Comparison of ENCODE assay signal across 17 cellular contexts in the genomic region with DNA sequence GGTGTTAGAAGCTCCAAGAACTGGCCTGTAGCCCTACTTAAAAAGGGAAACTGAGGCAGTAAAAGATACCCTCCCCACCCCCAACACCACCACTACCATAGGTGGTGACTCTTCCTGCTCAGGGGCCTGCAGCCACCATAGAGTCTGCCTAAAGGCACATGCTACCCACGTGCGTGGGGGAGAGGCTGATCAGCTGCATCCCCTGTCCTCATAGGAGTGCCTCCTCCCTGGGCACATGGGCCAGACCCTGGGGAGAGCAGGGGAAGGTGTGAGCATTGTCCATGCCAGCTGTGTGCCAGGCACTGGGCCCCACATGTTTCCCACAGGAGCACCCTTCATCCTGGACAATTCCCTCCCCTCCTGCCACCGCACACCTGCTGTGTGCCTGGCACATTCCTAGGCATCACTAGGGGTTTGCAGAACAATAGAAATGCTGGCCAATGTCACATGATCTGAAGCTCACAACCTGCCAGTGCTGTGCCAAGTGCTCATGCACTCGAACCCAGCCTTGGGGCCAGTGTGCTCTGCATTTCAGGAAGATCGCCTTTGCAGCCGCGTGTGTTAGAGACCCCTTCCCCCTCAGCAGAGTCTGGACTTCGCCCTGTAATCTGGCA. TPM values are rescaled to one million over a fixed set of nuclear protein-coding genes. Genes with fewer than 3 reads are reported as not detected.
DNase-seq lines count a peak whose midpoint lies in the region; ATAC-seq and TF ChIP-seq lines count a peak whose summit lies in the region.
"Had no signal": no experiment of that assay in that cellular context is flagged by ENCODE, and none has a peak within 500 bp of the region (broad histone marks: within the 10 kb centered on the region; RNA-seq: fewer than 3 reads in every experiment).

No MANE protein-coding gene starts in this region.

- H3K9me1 ChIP-seq in IMR-90 (ENCODE audit: insufficient read depth, low read length): peaks cover 3% of the 10 kb centered on the region

- H3K27ac ChIP-seq in HCT116 (ENCODE audit: low read depth, low read length): peak overlapping the region; percentile 10; the same call in 1 of the 2 replicates
- H3K27ac ChIP-seq in IMR-90 (ENCODE audit: insufficient read depth, low read length): no peak overlapping the region
- H3K27ac ChIP-seq in RWPE1: peak overlapping the region; percentile 45
- no peak overlapping the region for H3K27ac ChIP-seq in neuronal stem cell (replicated peaks; ENCODE audit: low read length)
- H3K27ac ChIP-seq: KMS-11 had no signal

- no peak overlapping the region for H3K4me2 ChIP-seq in HCT116 (ENCODE audit: low read length)
- H3K4me2 ChIP-seq in IMR-90 (ENCODE audit: low read depth, low read length): no peak overlapping the region
- H3K4me2 ChIP-seq in neuronal stem cell (ENCODE audit: insufficient read depth, low read length, poor library complexity, severe bottlenecking): no peak overlapping the region
- H3K4me2 ChIP-seq: KMS-11 had no signal

- in situ Hi-C loops in IMR-90 (cut with MboI; ENCODE audit: low sequenced_read_pairs): no loop called here

- H4K91ac ChIP-seq in IMR-90 (ENCODE audit: insufficient read depth, low read depth, low read length) (no peak overlapping the region), neuronal stem cell (ENCODE audit: low read depth, low read length, poor library complexity) (no peak overlapping the region)

- H3K9me3 ChIP-seq in HCT116 (ENCODE audit: control insufficient read depth in 1 of 2, insufficient read depth in 1 of 2, low read depth in 1 of 2, low read length in 2 of 2): no peaks in the 10 kb centered on the region
- H3K9me3 ChIP-seq in IMR-90 (ENCODE audit: control insufficient read depth, insufficient read depth, low read length): no peaks in the 10 kb centered on the region
- no peaks in the 10 kb centered on the region for H3K9me3 ChIP-seq in neuronal stem cell (replicated peaks in 1 of 2; ENCODE audit: control insufficient read depth in 2 of 2, insufficient read depth in 1 of 2, low read depth in 1 of 2, low read length in 2 of 2)
- H3K9me3 ChIP-seq: BE2C had no signal

- H2AK9ac ChIP-seq in IMR-90 (replicated peaks; ENCODE audit: low read depth, low read length, poor library complexity): no peak overlapping the region

- CTCF ChIA-PET in HCT116 (lab: Charles Lee): no interaction called here
- CTCF ChIA-PET in IMR-90 (lab: Yijun Ruan, JAX): no interaction called here
- CTCF ChIA-PET in RWPE1 (lab: Yijun Ruan, JAX): interaction anchor here (0.8 kb wide), 1 partner anchor 33 kb away, joined by 3 read pairs; no protein-coding TSS in a partner anchor

- TF ChIP-seq RAD21 in HCT116 (IDR thresholded peaks at IDR 0.05; ENCODE audit: low read depth): no peak
- no peak for TF ChIP-seq RAD21 in IMR-90 (IDR thresholded peaks at IDR 0.05; ENCODE audit: low read length)

- no peak overlapping the region for H3K9ac ChIP-seq in HCT116 (ENCODE audit: low read length)
- no peak overlapping the region for H3K9ac ChIP-seq in IMR-90 (ENCODE audit: low read depth, low read length)
- H3K9ac ChIP-seq in neuronal stem cell (ENCODE audit: low read depth, low read length, poor library complexity): peak overlapping the region; percentile 74
- H3K9ac ChIP-seq: KMS-11 had no signal

- ATAC-seq in HCT116: no peak
- no peak for ATAC-seq in IMR-90 (ENCODE audit: low read depth)
- no peak for ATAC-seq in HG02973 (IDR thresholded peaks at IDR 0.05; ENCODE audit: unreplicated experiment)
- ATAC-seq: CD8-positive, alpha-beta T cell had no signal

- H2BK12ac ChIP-seq in neuronal stem cell (ENCODE audit: low read length): no peak overlapping the region

- H3K18ac ChIP-seq in IMR-90 (ENCODE audit: low read depth, low read length) (no peak overlapping the region), neuronal stem cell (ENCODE audit: low read length) (no peak overlapping the region)

- H3K9me2 ChIP-seq in HCT116 (ENCODE audit: insufficient read depth): no peaks in the 10 kb centered on the region

- H2AFZ ChIP-seq in HCT116 (ENCODE audit: low read depth, low read length, poor library complexity, severe bottlenecking) (no peak overlapping the region), IMR-90 (replicated peaks; ENCODE audit: low read length, poor library complexity) (peak overlapping the region; percentile 51), neuronal stem cell (ENCODE audit: low read length) (no peak overlapping the region)

- H2AK5ac ChIP-seq in IMR-90 (ENCODE audit: low read depth, low read length): peak overlapping the region; percentile 47; the same call in 1 of the 2 replicates
- no peak overlapping the region for H2AK5ac ChIP-seq in neuronal stem cell (ENCODE audit: low read depth, low read length)

- peaks cover 15 to 59% of the 10 kb centered on the region in 2 experiments; a peak in 3 of 4 replicates for H3K79me1 ChIP-seq in IMR-90 (ENCODE audit: low read depth in 1 of 2, low read length in 2 of 2)
- H3K79me1 ChIP-seq in neuronal stem cell (ENCODE audit: low read depth, low read length): peaks cover 2% of the 10 kb centered on the region

- no peak overlapping the region for H4K8ac ChIP-seq in IMR-90 (ENCODE audit: low read depth in 2 of 2, low read length in 2 of 2)
- H4K8ac ChIP-seq in neuronal stem cell (ENCODE audit: low read depth, low read length): no peak overlapping the region

- no peak for DNase-seq in HCT116 (ENCODE audit: low read depth, low spot score)
- no peak for DNase-seq in IMR-90
- no peak for DNase-seq in RWPE1 (ENCODE audit: low spot score)
- DNase-seq in neuronal stem cell (ENCODE audit: low spot score): no peak
- DNase-seq in NCI-H526 (lab: John Stamatoyannopoulos, UW): no peak
- DNase-seq in RPMI8226: no peak
- DNase-seq: ACHN; BE2C; Calu3; CD8-positive, alpha-beta T cell; DMS79 treated with DMSO at 0.1 percent for 48 hours; GF-D8; GOT3; H7 had no signal

- H3K4me1 ChIP-seq in HCT116 (ENCODE audit: control insufficient read depth in 1 of 2, insufficient read depth in 2 of 2, low read length in 2 of 2) (peaks cover 12 to 49% of the 10 kb centered on the region in 2 experiments), IMR-90 (ENCODE audit: control insufficient read depth, insufficient read depth, low read length) (no peaks in the 10 kb centered on the region), neuronal stem cell (ENCODE audit: control insufficient read depth in 2 of 2, insufficient read depth in 1 of 2, low read depth in 1 of 2, low read length in 2 of 2) (no peaks in the 10 kb centered on the region)

- peaks cover 26 to 53% of the 10 kb centered on the region in 2 experiments for H3K36me3 ChIP-seq in HCT116 (ENCODE audit: control insufficient read depth in 1 of 2, insufficient read depth in 2 of 2, low read length in 2 of 2)
- H3K36me3 ChIP-seq in IMR-90 (ENCODE audit: control insufficient read depth, insufficient read depth, low read length): peaks cover 59% of the 10 kb centered on the region
- H3K36me3 ChIP-seq in neuronal stem cell (replicated peaks in 1 of 2; ENCODE audit: control insufficient read depth in 2 of 2, insufficient read depth in 2 of 2, low read length in 2 of 2): peaks cover 23 to 78% of the 10 kb centered on the region in 2 donors
- H3K36me3 ChIP-seq: BE2C had no signal

- H2BK120ac ChIP-seq in IMR-90 (ENCODE audit: low read depth, low read length) (no peak overlapping the region), neuronal stem cell (ENCODE audit: low read depth, low read length) (no peak overlapping the region)

- no peak overlapping the region for H4K5ac ChIP-seq in IMR-90 (ENCODE audit: low read depth, low read length)

- H3K4me3 ChIP-seq in HCT116 (replicated peaks in 1 of 2; ENCODE audit: low read depth in 1 of 2, low read length in 2 of 2): no peak overlapping the region
- no peak overlapping the region for H3K4me3 ChIP-seq in IMR-90 (ENCODE audit: insufficient read depth, low read depth, low read length)
- H3K4me3 ChIP-seq in neuronal stem cell (ENCODE audit: low read length in 2 of 2): peak overlapping the region in 1 of 2 donors; percentile 69

- H4K20me1 ChIP-seq in HCT116 (ENCODE audit: insufficient read depth) (no peaks in the 10 kb centered on the region), IMR-90 (ENCODE audit: insufficient read depth, low read length) (peaks cover 9% of the 10 kb centered on the region; the same call in 1 of the 2 replicates)

- H3K56ac ChIP-seq in IMR-90 (ENCODE audit: extremely low read depth, insufficient read depth, low read length): no peak overlapping the region

- RAD21 ChIA-PET in HCT116 (lab: Charles Lee; ENCODE audit: low non-redundant PET in 1 of 2, low total read pairs in 2 of 2, uncharacterized antibody in 2 of 2, unreplicated experiment in 2 of 2): no interaction called here

- POLR2A ChIA-PET in HCT116 (lab: Charles Lee): no interaction called here
- POLR2A ChIA-PET in IMR-90 (lab: Charles Lee; ENCODE audit: unreplicated experiment): no interaction called here
- POLR2A ChIA-PET in RWPE1 (lab: Yijun Ruan, JAX; ENCODE audit: low non-redundant PET): no interaction called here

- H2BK5ac ChIP-seq in IMR-90 (ENCODE audit: low read depth, low read length, poor library complexity, severe bottlenecking) (no peak overlapping the region), neuronal stem cell (ENCODE audit: low read length) (no peak overlapping the region)

- H3K14ac ChIP-seq in IMR-90 (replicated peaks; ENCODE audit: low read depth, low read length) (no peak overlapping the region), neuronal stem cell (ENCODE audit: low read length) (no peak overlapping the region)

- BruUV-seq in HCT116 (replicated peaks; lab: Mats Ljungman, UMichigan): TSS peak; percentile 0
- no TSS peak for BruUV-seq in IMR-90 (replicated peaks; lab: Mats Ljungman, UMichigan)

- no peaks in the 10 kb centered on the region for H3K27me3 ChIP-seq in HCT116 (ENCODE audit: insufficient read depth, low read length)
- no peaks in the 10 kb centered on the region for H3K27me3 ChIP-seq in IMR-90 (ENCODE audit: control insufficient read depth, insufficient read depth, low read length)
- H3K27me3 ChIP-seq in neuronal stem cell (ENCODE audit: control insufficient read depth in 3 of 3, insufficient read depth in 3 of 3, low read depth in 1 of 3, low read length in 3 of 3): no peaks in the 10 kb centered on the region
- H3K27me3 ChIP-seq: BE2C had no signal

- no peak overlapping the region for H3K4ac ChIP-seq in IMR-90 (ENCODE audit: low read depth, low read length)
- no peak overlapping the region for H3K4ac ChIP-seq in neuronal stem cell (ENCODE audit: low read length)

- dilution Hi-C loops in IMR-90 (cut with HindIII; ENCODE audit: low sequenced_read_pairs, unreplicated experiment): no loop called here

- TF ChIP-seq POLR2A in HCT116 (IDR thresholded peaks at IDR 0.05; ENCODE audit: borderline replicate concordance, extremely low read depth, insufficient read depth, insufficient read length): no peak
- TF ChIP-seq POLR2A in IMR-90 (IDR thresholded peaks at IDR 0.05; ENCODE audit: low read depth, low read length): no peak

- intact Hi-C loops in HCT116 (cut with micrococcal nuclease): no loop called here
- intact Hi-C loops in IMR-90 (cut with micrococcal nuclease): no loop called here

- no peak overlapping the region for H3K23ac ChIP-seq in IMR-90 (ENCODE audit: low read depth, low read length)
- H3K23ac ChIP-seq in neuronal stem cell (ENCODE audit: low read depth, low read length, poor library complexity): no peak overlapping the region

- H2BK15ac ChIP-seq in IMR-90 (ENCODE audit: low read depth, low read length): no peak overlapping the region
- no peak overlapping the region for H2BK15ac ChIP-seq in neuronal stem cell (ENCODE audit: low read length)

- WGBS in IMR-90 (ENCODE audit: extremely low coverage in 2 of 2, insufficient read length in 1 of 2), 2 experiments: 88% methylated on average over 1 of the region's 8 CpGs; no CpG with 5 or more reads in 1 of the 2 experiments
- no CpG with 5 or more reads among the region's 8 CpGs for WGBS in neuronal stem cell (ENCODE audit: extremely low coverage in 2 of 2, insufficient read length in 2 of 2, insufficient replicate concordance in 1 of 2), 2 donors

- no peak overlapping the region for H2BK20ac ChIP-seq in IMR-90 (ENCODE audit: low read depth, low read length)

- TF ChIP-seq CTCF in HCT116 (IDR thresholded peaks at IDR 0.05 in 2 of 3, conservative IDR thresholded peaks at IDR 0.05 in 1 of 3; ENCODE audit: borderline replicate concordance in 1 of 3, insufficient read depth in 1 of 3, low read depth in 2 of 3, low read length in 2 of 3) (no peak), IMR-90 (conservative IDR thresholded peaks at IDR 0.05; ENCODE audit: low read depth, low read length) (no peak), RWPE1 (conservative IDR thresholded peaks at IDR 0.05; ENCODE audit: low read depth) (no peak)

- H3K79me2 ChIP-seq in HCT116 (ENCODE audit: insufficient read depth, low read length): no peaks in the 10 kb centered on the region; the same call in 1 of the 2 replicates

RNA-seq across cellular contexts. Expression of gene GCAT, which starts 41.7 kb away (rescaled TPM):
- total RNA-seq in HCT116 (2021; ENCODE audit: unreplicated experiment) (88.7 TPM), IMR-90 (2012; rRNA removed) (25.6 and 32.3 TPM in 2 replicates)
- polyA plus RNA-seq in HCT116 (2012): 92.9 and 111 TPM in 2 replicates
- polyA plus RNA-seq in IMR-90 (2012; rRNA removed): 20.6 and 26.2 TPM in 2 replicates
- polyA plus RNA-seq in IMR-90 (2012; cell fraction: cytosol; rRNA removed): 18.9 and 29.8 TPM in 2 replicates
- 15.8 and 38.2 TPM in 2 replicates for polyA plus RNA-seq in IMR-90 (2012; cell fraction: nucleus; rRNA removed; ENCODE audit: low replicate concordance)
- polyA plus RNA-seq in neuronal stem cell (2013, experiment 1 of 2): 22.8 TPM
- 22.6 TPM for polyA plus RNA-seq in neuronal stem cell (2013, experiment 2 of 2)

RNA-seq across cellular contexts. Expression of gene GALR3, which starts 57.1 kb away (rescaled TPM):
- total RNA-seq in HCT116 (2021; ENCODE audit: unreplicated experiment) (0.32 TPM), IMR-90 (2012; rRNA removed) (not detected in 2 replicates)
- polyA plus RNA-seq in HCT116 (2012): 0.12 TPM in 1 of 2 replicates, not detected in the other
- polyA plus RNA-seq in IMR-90 (2012; rRNA removed): not detected in 2 replicates
- polyA plus RNA-seq in IMR-90 (2012; cell fraction: cytosol; rRNA removed): not detected in 2 replicates
- polyA plus RNA-seq in IMR-90 (2012; cell fraction: nucleus; rRNA removed; ENCODE audit: low replicate concordance): 0.15 TPM in 1 of 2 replicates, not detected in the other
- polyA plus RNA-seq in neuronal stem cell (2013, experiment 1 of 2): 0.13 TPM
- polyA plus RNA-seq in neuronal stem cell (2013, experiment 2 of 2): 0.06 TPM
- total RNA-seq: CD8-positive, alpha-beta T cell; H7 had no signal
- polyA plus RNA-seq: CD14-positive monocyte had no signal

Comparison
In these comparisons a context has a peak if more than half of its experiments do, and no peak if none do; other contexts are left out.
1. H3K27ac ChIP-seq: peak in HCT116 (single experiment) and RWPE1 (single experiment); none in IMR-90 (single experiment) and neuronal stem cell (single experiment).